18 cellular contexts compared by ENCODE assay signal in genomic region chr11:80603472-80603871, GRCh38.
A peak's percentile ranks its signal among the peaks of the same experiment; 100 is the strongest.
DNase-seq lines count a peak whose midpoint lies in the region; ATAC-seq, FAIRE-seq and TF ChIP-seq lines count a peak whose summit lies in the region.
"Had no signal": no experiment of that assay in that cellular context is flagged by ENCODE, and none has a peak within 500 bp of the region (broad histone marks: within the 10 kb centered on the region; RNA-seq: fewer than 3 reads in every experiment).

No MANE protein-coding gene starts in this region.

- no peak for TF ChIP-seq CTCF in endodermal cell (conservative IDR thresholded peaks at IDR 0.05)
- TF ChIP-seq CTCF in upper lobe of left lung (IDR thresholded peaks at IDR 0.05): no peak

- H3K4me3 ChIP-seq in endodermal cell (ENCODE audit: low read length): peak overlapping the region; percentile 3
- H3K4me3 ChIP-seq in mucosa of rectum (ENCODE audit: low read length in 2 of 2): peak overlapping the region in 1 of 2 donors; percentile 48
- H3K4me3 ChIP-seq in upper lobe of left lung: no peak overlapping the region
- H3K4me3 ChIP-seq: HAP-1 had no signal

- H3K9ac ChIP-seq in endodermal cell (ENCODE audit: extremely low read depth, low read length, poor library complexity, severe bottlenecking) (no peak overlapping the region), mucosa of rectum (ENCODE audit: low read depth in 1 of 2, low read length in 2 of 2) (no peak overlapping the region)

- H3K27ac ChIP-seq in endodermal cell (ENCODE audit: low read depth, low read length) (no peak overlapping the region), mucosa of rectum (ENCODE audit: low read depth in 2 of 2, low read length in 2 of 2) (peak overlapping the region; percentile 61 to 70), upper lobe of left lung (no peak overlapping the region), substantia nigra (ENCODE audit: low read depth, low read length, poor library complexity, severe bottlenecking) (no peak overlapping the region)

- no peak for DNase-seq in endodermal cell
- no peak for DNase-seq in urothelium cell line (ENCODE audit: low spot score)
- DNase-seq in upper lobe of left lung: no peak
- DNase-seq in NCI-H1694 treated with DMSO at 0.1 percent for 48 hours (lab: John Stamatoyannopoulos, UW): no peak
- no peak for DNase-seq in substantia nigra (lab: John Stamatoyannopoulos, UW)
- DNase-seq: C1 segment of cervical spinal cord; Calu3; CD4-positive, alpha-beta memory T cell; COR-L47; DMS53; DMS79 treated with DMSO at 0.1 percent for 48 hours; GF-D8; GOT3; HFFc6 had no signal

- 100% methylated on average over 2 of the region's 2 CpGs; no CpG with 5 or more reads in 1 of the 2 experiments for WGBS in endodermal cell (ENCODE audit: insufficient coverage in 1 of 2, insufficient read length in 1 of 2), 2 experiments
- WGBS in upper lobe of left lung, 2 donors: 83 to 92% methylated on average over 2 of the region's 2 CpGs

- TF ChIP-seq EP300 in upper lobe of left lung (IDR thresholded peaks at IDR 0.05): no peak

- H3K4me1 ChIP-seq in endodermal cell (ENCODE audit: control insufficient read depth, insufficient read depth, low read length) (peaks cover 5% of the 10 kb centered on the region), mucosa of rectum (ENCODE audit: control insufficient read depth in 2 of 2, insufficient read depth in 2 of 2, low read length in 2 of 2) (peaks cover 4 to 7% of the 10 kb centered on the region in 2 donors), upper lobe of left lung (no peaks in the 10 kb centered on the region)

- H3K27me3 ChIP-seq in endodermal cell (ENCODE audit: control insufficient read depth, insufficient read depth, low read length, poor library complexity, severe bottlenecking) (no peaks in the 10 kb centered on the region), mucosa of rectum (ENCODE audit: control insufficient read depth in 2 of 2, insufficient read depth in 2 of 2, low read length in 2 of 2) (no peaks in the 10 kb centered on the region), upper lobe of left lung (no peaks in the 10 kb centered on the region)

- H3K9me3 ChIP-seq in endodermal cell (ENCODE audit: control insufficient read depth, low read length) (peaks cover 7% of the 10 kb centered on the region), mucosa of rectum (ENCODE audit: control insufficient read depth in 2 of 2, low read length in 2 of 2) (no peaks in the 10 kb centered on the region), upper lobe of left lung (no peaks in the 10 kb centered on the region)
- H3K9me3 ChIP-seq: HAP-1 had no signal

- H3K36me3 Mint-ChIP-seq in endodermal cell (ENCODE audit: low read depth): no peaks in the 10 kb centered on the region
- H3K36me3 Mint-ChIP-seq: CD4-positive, alpha-beta memory T cell had no signal

- H3K4me3 Mint-ChIP-seq in endodermal cell: no peak overlapping the region
- H3K4me3 Mint-ChIP-seq: CD4-positive, alpha-beta memory T cell; HFFc6 had no signal

- H3K27me3 Mint-ChIP-seq in endodermal cell (ENCODE audit: insufficient read depth): no peaks in the 10 kb centered on the region
- H3K27me3 Mint-ChIP-seq: CD4-positive, alpha-beta memory T cell had no signal

- peaks cover 22% of the 10 kb centered on the region for H3K4me1 Mint-ChIP-seq in endodermal cell
- H3K4me1 Mint-ChIP-seq: CD4-positive, alpha-beta memory T cell had no signal

- TF ChIP-seq POLR2A in upper lobe of left lung (IDR thresholded peaks at IDR 0.05): no peak

- H3K36me3 ChIP-seq in endodermal cell (ENCODE audit: control insufficient read depth, insufficient read depth, low read length): no peaks in the 10 kb centered on the region
- no peaks in the 10 kb centered on the region for H3K36me3 ChIP-seq in mucosa of rectum (ENCODE audit: control insufficient read depth in 2 of 2, insufficient read depth in 2 of 2, low read length in 2 of 2)
- no peaks in the 10 kb centered on the region for H3K36me3 ChIP-seq in upper lobe of left lung
- H3K36me3 ChIP-seq: HAP-1 had no signal

- no peaks in the 10 kb centered on the region for H3K9me3 Mint-ChIP-seq in endodermal cell

- peak; percentile 67 for FAIRE-seq in urothelium cell line (lab: Jason Lieb, UNC)
- FAIRE-seq: GM12892, H54 had no signal

- H3K27ac Mint-ChIP-seq in endodermal cell: no peak overlapping the region
- H3K27ac Mint-ChIP-seq: CD4-positive, alpha-beta memory T cell; HFFc6 had no signal

- ATAC-seq in upper lobe of left lung (ENCODE audit: low FRiP score in 2 of 2): no peak

Comparison
In these comparisons a context has a peak if more than half of its experiments do, and no peak if none do; other contexts are left out.
1. H3K27ac ChIP-seq: peak in mucosa of rectum (2 of 2); none in endodermal cell (single experiment), upper lobe of left lung (0 of 4) and substantia nigra (single experiment).